In genomic region chr5:169650701-169651331, GRCh38 we compare ENCODE assay signal across 7 cellular contexts.
A peak's percentile ranks its signal among the peaks of the same experiment; 100 is the strongest.
DNase-seq lines count a peak whose midpoint lies in the region; ATAC-seq lines count a peak whose summit lies in the region.

No MANE protein-coding gene starts in this region.

- peak; percentile 76 for DNase-seq in HCEC 1CT
- DNase-seq in MV-4-11 (lab: John Stamatoyannopoulos, UW) = peak; percentile 75
- DNase-seq in fibroblast of peridontal ligament (ENCODE audit: extremely low read depth) = peak; percentile 33
- DNase-seq in substantia nigra (lab: John Stamatoyannopoulos, UW) = no peak
- no peak for DNase-seq in stimulated activated CD4-positive, alpha-beta T cell treated with anti-CD3 and anti-CD28 coated beads, Interleukin-2, amount 100 ng/mL, for 24 hours

- H3K27ac ChIP-seq in substantia nigra (ENCODE audit: low read depth, low read length, poor library complexity, severe bottlenecking) = no peak overlapping the region

- ATAC-seq in GM18508 (IDR thresholded peaks at IDR 0.05; ENCODE audit: insufficient read depth, unreplicated experiment) (peak; percentile 51), HG03025 (IDR thresholded peaks at IDR 0.05; ENCODE audit: low FRiP score, unreplicated experiment) (no peak)

Comparison
In these comparisons a context has a peak if more than half of its experiments do, and no peak if none do; other contexts are left out.
1. DNase-seq: peak in HCEC 1CT (single experiment), MV-4-11 (single experiment) and fibroblast of peridontal ligament (single experiment); none in substantia nigra (0 of 49) and stimulated activated CD4-positive, alpha-beta T cell treated with anti-CD3 and anti-CD28 coated beads, Interleukin-2, amount 100 ng/mL, for 24 hours (0 of 2).